17 cellular contexts compared by ENCODE assay signal in the genomic region with DNA sequence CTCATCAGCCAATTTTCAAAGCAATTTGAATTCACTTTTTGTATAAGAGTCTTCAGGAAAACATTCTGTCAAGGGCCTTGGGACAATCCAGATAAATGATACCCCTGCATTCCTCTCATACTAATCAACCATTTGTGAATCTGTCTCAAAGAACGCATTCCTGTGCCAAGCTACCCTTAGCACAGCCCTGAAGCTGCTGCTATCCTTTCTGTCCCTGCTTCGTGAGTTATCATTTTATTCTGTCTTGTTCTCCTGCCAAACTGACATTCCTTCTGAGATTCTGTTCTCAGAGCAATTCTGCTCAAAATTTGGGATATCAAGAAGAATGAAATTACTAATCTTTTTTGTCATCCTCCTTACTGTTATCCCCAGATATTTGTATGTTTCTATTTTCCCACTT.
DNase-seq lines count a peak whose midpoint lies in the region; ATAC-seq and TF ChIP-seq lines count a peak whose summit lies in the region.
"Had no signal": no experiment of that assay in that cellular context is flagged by ENCODE, and none has a peak within 500 bp of the region (broad histone marks: within the 10 kb centered on the region; RNA-seq: fewer than 3 reads in every experiment).

No MANE protein-coding gene starts in this region.

- no peak overlapping the region for H3K56ac ChIP-seq in mesendoderm (ENCODE audit: low read length)

- H3K9me3 Mint-ChIP-seq in chondrocyte (ENCODE audit: low read depth): peaks cover 22% of the 10 kb centered on the region

- H2BK5ac ChIP-seq in mesendoderm (ENCODE audit: low read length): no peak overlapping the region

- no peak overlapping the region for H3K23ac ChIP-seq in mesendoderm (ENCODE audit: low read length)

- in situ Hi-C loops in Caki2 (cut with HindIII; ENCODE audit: low pct_unique_long_range_greater_than_20kb, low sequenced_read_pairs): no loop called here

- TF ChIP-seq CTCF in chondrocyte (IDR thresholded peaks at IDR 0.05) (no peak), GM20000 (IDR thresholded peaks at IDR 0.05; ENCODE audit: extremely low read depth, missing control alignments) (no peak)

- no peak overlapping the region for H3K4me3 Mint-ChIP-seq in chondrocyte (ENCODE audit: unreplicated experiment)
- H3K4me3 Mint-ChIP-seq: T-cell had no signal

- ATAC-seq in HG02610 (IDR thresholded peaks at IDR 0.05; ENCODE audit: unreplicated experiment) (no peak), HG03159 (IDR thresholded peaks at IDR 0.05; ENCODE audit: unreplicated experiment) (no peak)
- ATAC-seq: pancreas, T-cell had no signal

- H3K4me2 ChIP-seq in mesendoderm (ENCODE audit: low read length): no peak overlapping the region

- DNase-seq in Caki2 (ENCODE audit: low read depth) (peak; percentile 12), NCI-H226 (peak; percentile 90), chondrocyte (ENCODE audit: low spot score) (no peak), myocyte (ENCODE audit: low read depth) (peak; percentile 73), GM20000 (ENCODE audit: low spot score) (no peak), mesendoderm (no peak)
- DNase-seq: activated CD4-positive, CD25-positive, alpha-beta regulatory T cell; activated naive CD4-positive, alpha-beta T cell treated with anti-CD3 and anti-CD28 coated beads, Interleukin-2, amount 50 U/mL, for 16 hours; colonic mucosa; DMS79; esophagus squamous epithelium; NCI-H1417; OCI-M1; pancreas; T-cell had no signal

- WGBS in mesendoderm (ENCODE audit: extremely low coverage, insufficient coverage, low lambda C conversion rate): no CpG with 5 or more reads among the region's 2 CpGs

- H2BK15ac ChIP-seq in mesendoderm (replicated peaks; ENCODE audit: low read depth): no peak overlapping the region

- no peak overlapping the region for H3K4ac ChIP-seq in mesendoderm (ENCODE audit: low read depth, low read length)

- H3K27ac Mint-ChIP-seq in chondrocyte (ENCODE audit: unreplicated experiment): peak overlapping the region; percentile 22
- H3K27ac Mint-ChIP-seq: T-cell had no signal

- H3K4me3 ChIP-seq in mesendoderm (ENCODE audit: low read length): no peak overlapping the region
- H3K4me3 ChIP-seq: colonic mucosa, esophagus squamous epithelium, pancreas had no signal

- H2BK120ac ChIP-seq in mesendoderm (ENCODE audit: low read depth, low read length): no peak overlapping the region

- H3K36me3 ChIP-seq in mesendoderm (ENCODE audit: control insufficient read depth, insufficient read depth, low read length): no peaks in the 10 kb centered on the region
- H3K36me3 ChIP-seq: colonic mucosa, esophagus squamous epithelium, pancreas had no signal

- H3K79me1 ChIP-seq in mesendoderm (ENCODE audit: low read length): no peaks in the 10 kb centered on the region

- peaks cover 15% of the 10 kb centered on the region for H3K4me1 Mint-ChIP-seq in chondrocyte (ENCODE audit: low read depth)
- H3K4me1 Mint-ChIP-seq: T-cell had no signal

- H3K9ac ChIP-seq in mesendoderm (ENCODE audit: low read length): no peak overlapping the region

- no peak overlapping the region for H4K5ac ChIP-seq in mesendoderm (ENCODE audit: low read length)

- H3K27me3 Mint-ChIP-seq in chondrocyte (ENCODE audit: low read depth): no peaks in the 10 kb centered on the region
- H3K27me3 Mint-ChIP-seq: T-cell had no signal

- no peak overlapping the region for H3K27ac ChIP-seq in mesendoderm (ENCODE audit: low read depth, low read length)
- H3K27ac ChIP-seq: colonic mucosa, esophagus squamous epithelium, pancreas had no signal

- H3K18ac ChIP-seq in mesendoderm (ENCODE audit: low read length): no peak overlapping the region

- no peak overlapping the region for H2AK5ac ChIP-seq in mesendoderm (ENCODE audit: low read length)

- H3K79me2 ChIP-seq in mesendoderm (ENCODE audit: control insufficient read depth, insufficient read depth, low read length): no peaks in the 10 kb centered on the region

- no peaks in the 10 kb centered on the region for H3K4me1 ChIP-seq in mesendoderm (ENCODE audit: control insufficient read depth, low read depth, low read length)
- H3K4me1 ChIP-seq: colonic mucosa, esophagus squamous epithelium, pancreas had no signal

- H3K36me3 Mint-ChIP-seq in chondrocyte (ENCODE audit: low read depth): no peaks in the 10 kb centered on the region
- H3K36me3 Mint-ChIP-seq: T-cell had no signal

- H4K8ac ChIP-seq in mesendoderm (ENCODE audit: low read depth, low read length): no peak overlapping the region

- no peaks in the 10 kb centered on the region for H3K27me3 ChIP-seq in mesendoderm (ENCODE audit: insufficient read depth, low read length, poor library complexity)
- H3K27me3 ChIP-seq: colonic mucosa, esophagus squamous epithelium, pancreas had no signal

Comparison
In these comparisons a context has a peak if more than half of its experiments do, and no peak if none do; other contexts are left out.
1. DNase-seq: peak in Caki2 (single experiment), NCI-H226 (single experiment) and myocyte (single experiment); none in chondrocyte (single experiment), GM20000 (single experiment) and mesendoderm (single experiment).